In the genomic region with DNA sequence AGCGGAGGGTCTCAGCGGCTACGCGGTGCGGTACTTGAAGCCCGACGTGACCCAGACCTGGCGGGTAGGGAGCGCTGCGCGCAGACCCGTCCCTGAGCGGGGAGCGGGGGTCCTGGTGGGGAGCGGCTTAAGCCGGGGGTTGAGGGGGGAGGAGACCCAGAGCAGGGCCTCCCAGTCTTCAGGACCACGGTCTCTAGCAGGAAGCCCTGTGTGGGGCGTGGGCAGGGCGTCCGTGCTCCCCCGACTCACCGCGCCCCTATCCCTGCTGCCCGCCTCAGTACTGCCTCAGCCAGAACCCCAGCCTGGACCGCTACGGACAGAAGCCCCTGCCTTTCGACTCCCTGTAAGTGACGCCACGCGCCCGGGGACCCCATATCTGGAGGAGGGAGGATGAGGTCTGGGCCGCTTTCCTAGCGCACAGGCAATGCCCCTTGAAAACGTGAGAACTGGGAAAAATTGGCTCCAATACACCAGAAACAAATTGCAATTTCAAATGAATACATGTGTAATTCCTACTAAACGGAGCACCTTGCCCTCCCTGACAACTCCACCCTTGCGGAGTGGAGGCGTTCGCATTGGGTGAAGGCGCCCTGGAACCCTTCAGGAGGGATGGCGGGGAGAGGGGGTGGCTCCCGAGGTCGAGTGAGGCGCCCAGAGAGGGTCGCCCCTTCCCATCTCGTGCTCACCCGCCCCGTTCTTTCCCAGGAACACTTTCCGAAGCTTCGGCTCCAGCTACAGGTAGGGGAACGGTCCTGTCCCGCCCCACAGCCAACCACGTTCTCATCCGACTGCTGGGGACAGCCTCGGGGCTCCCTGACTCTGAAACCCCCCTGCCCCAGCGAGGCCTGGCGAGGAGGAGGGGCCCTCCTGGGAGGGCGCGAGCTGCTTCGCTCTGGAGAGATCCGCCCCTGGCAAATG, we compare ENCODE assay signal across 8 cellular contexts. TPM values are rescaled to one million over a fixed set of nuclear protein-coding genes. Genes with fewer than 3 reads are reported as not detected.
DNase-seq lines count a peak whose midpoint lies in the region; ATAC-seq and TF ChIP-seq lines count a peak whose summit lies in the region.

No MANE protein-coding gene starts in this region.

- peak; percentile 20 for ATAC-seq in GM19372 (IDR thresholded peaks at IDR 0.05; ENCODE audit: low read depth, unreplicated experiment)
- peak; percentile 57 for ATAC-seq in foreskin keratinocyte
- ATAC-seq in GM19324 (IDR thresholded peaks at IDR 0.05; ENCODE audit: low FRiP score, unreplicated experiment), result no peak

- TF ChIP-seq CTCF in foreskin keratinocyte (conservative IDR thresholded peaks at IDR 0.05), result no peak

- intact Hi-C loops in posterior vena cava (cut with DNase I), result no loop called here

- H3K27me3 ChIP-seq in foreskin keratinocyte, result peaks cover 3% of the 10 kb centered on the region

- DNase-seq in RPMI8226 (peak; percentile 18), foreskin keratinocyte (peak in 1 of 2 donors; percentile 18), posterior vena cava (ENCODE audit: low spot score) (peak; percentile 81), NCI-H2171 (lab: John Stamatoyannopoulos, UW) (no peak), GM19240 (ENCODE audit: insufficient read length, low spot score) (no peak), epidermal melanocyte (ENCODE audit: insufficient read length, low spot score) (no peak)

- H3K4me1 ChIP-seq in foreskin keratinocyte, result peaks cover 5% of the 10 kb centered on the region

- H3K27ac ChIP-seq in foreskin keratinocyte, result no peak overlapping the region

RNA-seq across cellular contexts. Expression of a gene that starts 14.5 kb away (rescaled TPM):
- total RNA-seq in foreskin keratinocyte (0.14 and 0.25 TPM in 2 replicates), posterior vena cava (not detected)
- 0.08 and 0.10 TPM in 2 replicates for polyA plus RNA-seq in foreskin keratinocyte

RNA-seq across cellular contexts. Expression of a gene that starts 15.0 kb away (rescaled TPM):
- total RNA-seq in foreskin keratinocyte (4.9 and 6.1 TPM in 2 replicates), posterior vena cava (1 to 10 TPM; 7.1 to 7.5 TPM)
- 3.4 and 3.5 TPM in 2 replicates for polyA plus RNA-seq in foreskin keratinocyte

RNA-seq across cellular contexts. Expression of a gene that starts 15.7 kb away (rescaled TPM):
- total RNA-seq in foreskin keratinocyte (44.8 and 46.9 TPM in 2 replicates), posterior vena cava (10 to 100 TPM; 34.1 to 39.0 TPM)
- 54.4 and 60.5 TPM in 2 replicates for polyA plus RNA-seq in foreskin keratinocyte

RNA-seq across cellular contexts. Expression of a gene that starts 40.1 kb away (rescaled TPM):
- total RNA-seq in foreskin keratinocyte, result 7.7 and 8.4 TPM in 2 replicates
- polyA plus RNA-seq in foreskin keratinocyte, result 7.3 and 7.4 TPM in 2 replicates
- 1 to 10 TPM; 4.4 to 5.8 TPM for total RNA-seq in posterior vena cava

Comparison
In these comparisons a context has a peak if more than half of its experiments do, and no peak if none do; other contexts are left out.
1. DNase-seq: peak in RPMI8226 (single experiment) and posterior vena cava (single experiment); none in NCI-H2171 (single experiment), GM19240 (single experiment) and epidermal melanocyte (single experiment).